Comparison of ENCODE assay signal across 8 cellular contexts in genomic region chr2:38375711-38376345, GRCh38. TPM values are rescaled to one million over a fixed set of nuclear protein-coding genes. Genes with fewer than 3 reads are reported as not detected.
DNase-seq lines count a peak whose midpoint lies in the region; ATAC-seq and TF ChIP-seq lines count a peak whose summit lies in the region.

No MANE protein-coding gene starts in this region.

- H3K9me2 ChIP-seq in MM.1S (replicated peaks; ENCODE audit: insufficient read depth, low read length): no peaks in the 10 kb centered on the region

- H3K4me1 ChIP-seq in MM.1S (ENCODE audit: low read length) (peaks cover 11% of the 10 kb centered on the region), tibial nerve (peaks cover 0 to 48% (median 11%) of the 10 kb centered on the region in 4 donors)

- H3K9me3 ChIP-seq in MM.1S (replicated peaks; ENCODE audit: insufficient read depth, low read length) (no peaks in the 10 kb centered on the region), tibial nerve (no peaks in the 10 kb centered on the region)

- H3K27me3 Mint-ChIP-seq in central memory CD8-positive, alpha-beta T cell: no peaks in the 10 kb centered on the region

- no peaks in the 10 kb centered on the region for H3K27me3 ChIP-seq in MM.1S (replicated peaks; ENCODE audit: insufficient read depth, low read length)
- H3K27me3 ChIP-seq in tibial nerve: no peaks in the 10 kb centered on the region

- H3K4me2 ChIP-seq in MM.1S (ENCODE audit: low read depth, low read length): peak overlapping the region; percentile 69

- no peak for TF ChIP-seq EP300 in tibial nerve (IDR thresholded peaks at IDR 0.05)

- H3K9ac ChIP-seq in MM.1S (ENCODE audit: low read length): peak overlapping the region; percentile 88

- H3K79me2 ChIP-seq in MM.1S (ENCODE audit: low read length): peaks cover 58% of the 10 kb centered on the region

- H4K20me1 ChIP-seq in MM.1S (ENCODE audit: insufficient read depth, low read length): peaks cover 26% of the 10 kb centered on the region

- H3K4me3 ChIP-seq in MM.1S (ENCODE audit: low read length) (peak overlapping the region; percentile 97), tibial nerve (peak overlapping the region; percentile 74 to 98 (median 84))

- H3K27ac Mint-ChIP-seq in central memory CD8-positive, alpha-beta T cell (ENCODE audit: low read depth): peak overlapping the region; percentile 88

- intact Hi-C loops in posterior vena cava (cut with DNase I): loop anchor here in 1 of 2 donors (10.0 kb wide), 1 partner anchor 129 kb away; no protein-coding TSS in a partner anchor

- H3K9me3 Mint-ChIP-seq in central memory CD8-positive, alpha-beta T cell: no peaks in the 10 kb centered on the region

- DNase-seq in MM.1S (no peak), medulla oblongata (ENCODE audit: extremely low spot score) (peak; percentile 19), tibial nerve (ENCODE audit: low spot score in 2 of 2) (no peak), posterior vena cava (ENCODE audit: low spot score) (no peak), mucosa of gallbladder (ENCODE audit: low spot score) (no peak)
- DNase-seq in central memory CD8-positive, alpha-beta T cell (ENCODE audit: low spot score in 2 of 2): peak in 1 of 2 donors; percentile 18

- WGBS in tibial nerve, 2 donors: 9% methylated on average over 18 of the region's 18 CpGs

- peaks cover 55% of the 10 kb centered on the region for H3K4me1 Mint-ChIP-seq in central memory CD8-positive, alpha-beta T cell

- H3K27ac ChIP-seq in MM.1S (ENCODE audit: low read length): peak overlapping the region; percentile 71; the same call in 1 of the 2 replicates
- H3K27ac ChIP-seq in tibial nerve: peak overlapping the region; percentile 95 to 100 (median 98)

- H3K4me3 Mint-ChIP-seq in central memory CD8-positive, alpha-beta T cell: peak overlapping the region; percentile 91

- peak; percentile 19 for ATAC-seq in GM18870 (IDR thresholded peaks at IDR 0.05; ENCODE audit: unreplicated experiment)
- ATAC-seq in central memory CD8-positive, alpha-beta T cell (replicated peaks; ENCODE audit: extremely low read depth, poor library complexity, severe bottlenecking): no peak
- no peak for ATAC-seq in GM18907 (IDR thresholded peaks at IDR 0.05; ENCODE audit: unreplicated experiment)

- no peak for TF ChIP-seq POLR2A in tibial nerve (IDR thresholded peaks at IDR 0.05)

- H3F3A ChIP-seq in MM.1S (ENCODE audit: insufficient read depth, low read length): peaks cover 8% of the 10 kb centered on the region; the same call in 1 of the 2 replicates

- no peak overlapping the region; the same call in 1 of the 2 replicates for H2AFZ ChIP-seq in MM.1S (ENCODE audit: low read length)

- H3K36me3 Mint-ChIP-seq in central memory CD8-positive, alpha-beta T cell (ENCODE audit: insufficient read depth): peaks cover 14% of the 10 kb centered on the region

- H3K36me3 ChIP-seq in MM.1S (replicated peaks; ENCODE audit: insufficient read depth, low read length) (no peaks in the 10 kb centered on the region; the same call in 1 of the 2 replicates), tibial nerve (no peaks in the 10 kb centered on the region)

- no peak for TF ChIP-seq CTCF in MM.1S (IDR thresholded peaks at IDR 0.05; ENCODE audit: low read length)
- no peak for TF ChIP-seq CTCF in tibial nerve (IDR thresholded peaks at IDR 0.05)

RNA-seq across cellular contexts. Expression of gene ATL2, which starts 1.2 kb away (rescaled TPM):
- total RNA-seq in tibial nerve: 100 to 1,000 TPM in 1 of 4 donors, 10 to 100 TPM in 3; 63.1 to 108 (median 74.3) TPM
- 10 to 100 TPM; 69.2 to 72.4 TPM for total RNA-seq in posterior vena cava
- 54.8 TPM for total RNA-seq in mucosa of gallbladder
